Comparison of ENCODE assay signal across 27 cellular contexts in the genomic region with DNA sequence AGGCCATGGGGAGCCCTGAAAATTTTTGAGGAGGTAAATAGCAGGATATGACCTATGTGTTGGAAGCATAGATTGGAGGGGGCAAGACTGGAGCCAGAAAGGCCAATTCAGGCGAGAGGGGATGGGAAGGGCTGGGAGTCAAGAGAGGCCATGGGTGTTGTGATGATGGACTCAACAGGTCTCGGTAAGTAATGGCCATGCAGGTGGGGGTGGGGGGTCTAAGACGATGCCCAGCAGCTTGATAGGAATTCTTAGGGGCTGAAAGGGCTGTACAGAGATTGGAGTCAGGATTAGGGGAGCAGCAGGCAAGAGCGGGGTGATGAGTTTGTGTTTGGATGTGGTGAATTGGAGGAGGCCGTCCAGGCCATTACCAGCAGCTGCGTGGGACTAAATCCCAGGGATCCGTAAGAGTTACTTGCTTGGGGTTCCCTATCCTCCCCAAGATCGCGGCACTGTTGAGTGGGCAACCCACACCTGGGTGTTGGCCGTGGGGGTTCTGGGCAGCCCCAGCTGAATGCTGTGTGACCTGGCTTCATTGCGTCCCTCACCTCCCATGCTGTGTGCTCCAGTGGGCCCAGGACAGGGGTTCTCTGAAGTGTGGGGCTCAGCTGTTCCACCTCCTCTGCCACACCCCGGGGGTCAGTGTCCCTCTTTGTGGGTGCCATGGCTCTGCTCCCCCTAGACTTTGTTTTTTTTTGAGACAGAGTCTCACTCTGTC. TPM values are rescaled to one million over a fixed set of nuclear protein-coding genes. Genes with fewer than 3 reads are reported as not detected.
"Had no signal": no experiment of that assay in that cellular context is flagged by ENCODE, and none has a peak within 500 bp of the region (broad histone marks: within the 10 kb centered on the region; RNA-seq: fewer than 3 reads in every experiment).

No MANE protein-coding gene starts in this region.

- H3K27me3 ChIP-seq: brain microvascular endothelial cell, dorsolateral prefrontal cortex, esophagus muscularis mucosa, sigmoid colon, testis, upper lobe of left lung had no signal

- H3K36me3 ChIP-seq: brain microvascular endothelial cell, esophagus muscularis mucosa, sigmoid colon, upper lobe of left lung had no signal

- H3K9me3 ChIP-seq: esophagus muscularis mucosa, sigmoid colon, testis, upper lobe of left lung had no signal

- H3K4me3 Mint-ChIP-seq: activated naive CD4-positive, alpha-beta T cell treated with anti-CD3 and anti-CD28 coated beads, Interleukin-2, amount 50 U/mL, for 24 hours; effector memory CD8-positive, alpha-beta T cell; stimulated activated naive B cell treated with anti-CD40 and anti-IgM and Interleukin-4, amounts not matched to agents 10 μg/mL and 1 μg/mL and 100 μg/mL, for 72 hours; WTC11 had no signal

- H3K4me3 ChIP-seq: dorsolateral prefrontal cortex, esophagus muscularis mucosa, sigmoid colon, smooth muscle cell, testis, upper lobe of left lung had no signal

- H3K9me3 Mint-ChIP-seq: activated naive CD4-positive, alpha-beta T cell treated with anti-CD3 and anti-CD28 coated beads, Interleukin-2, amount 50 U/mL, for 24 hours; effector memory CD8-positive, alpha-beta T cell; stimulated activated naive B cell treated with anti-CD40 and anti-IgM and Interleukin-4, amounts not matched to agents 10 μg/mL and 1 μg/mL and 100 μg/mL, for 72 hours had no signal

- DNase-seq: activated CD4-positive, alpha-beta T cell treated with anti-CD3 and anti-CD28 coated beads, Interleukin-2, amount 50 U/mL, for 4 hours; activated gamma-delta T cell treated with Interleukin-2 at 50 U/mL for 16 hours; brain microvascular endothelial cell; central memory CD4-positive, alpha-beta T cell; dorsolateral prefrontal cortex; effector memory CD8-positive, alpha-beta T cell; hippocampal formation; kidney glomerular epithelial cell; left ventricle myocardium superior; sigmoid colon; stimulated activated CD4-positive, alpha-beta T cell treated with anti-CD3 and anti-CD28 coated beads, Interleukin-2, amount 100 ng/mL, for 48 hours; stimulated activated CD8-positive, alpha-beta memory T cell treated with anti-CD3 and anti-CD28 coated beads, Interleukin-4, amount 100 ng/mL, for 48 hours; stimulated activated naive B cell treated with anti-CD40 and anti-IgM and Interleukin-4, amounts not matched to agents 10 μg/mL and 1 μg/mL and 100 μg/mL, for 72 hours; T-helper 1 cell; T-helper 9 cell; testis; upper lobe of left lung had no signal

- H3K4me2 ChIP-seq: smooth muscle cell had no signal

- H3K36me3 Mint-ChIP-seq: activated naive CD4-positive, alpha-beta T cell treated with anti-CD3 and anti-CD28 coated beads, Interleukin-2, amount 50 U/mL, for 24 hours; stimulated activated naive B cell treated with anti-CD40 and anti-IgM and Interleukin-4, amounts not matched to agents 10 μg/mL and 1 μg/mL and 100 μg/mL, for 72 hours; WTC11 had no signal

- ATAC-seq: effector memory CD8-positive, alpha-beta T cell; left ventricle myocardium superior; stimulated activated naive B cell treated with anti-CD40 and anti-IgM and Interleukin-4, amounts not matched to agents 10 μg/mL and 1 μg/mL and 100 μg/mL, for 72 hours; WTC11 had no signal

- H3K4me1 ChIP-seq: testis, upper lobe of left lung had no signal

- H3K27ac ChIP-seq: brain microvascular endothelial cell, dorsolateral prefrontal cortex, esophagus muscularis mucosa, sigmoid colon, testis, upper lobe of left lung had no signal

- H3K27me3 Mint-ChIP-seq: activated naive CD4-positive, alpha-beta T cell treated with anti-CD3 and anti-CD28 coated beads, Interleukin-2, amount 50 U/mL, for 24 hours; stimulated activated naive B cell treated with anti-CD40 and anti-IgM and Interleukin-4, amounts not matched to agents 10 μg/mL and 1 μg/mL and 100 μg/mL, for 72 hours had no signal

- H3K27ac Mint-ChIP-seq: activated naive CD4-positive, alpha-beta T cell treated with anti-CD3 and anti-CD28 coated beads, Interleukin-2, amount 50 U/mL, for 24 hours; effector memory CD8-positive, alpha-beta T cell; stimulated activated naive B cell treated with anti-CD40 and anti-IgM and Interleukin-4, amounts not matched to agents 10 μg/mL and 1 μg/mL and 100 μg/mL, for 72 hours; WTC11 had no signal

RNA-seq across cellular contexts. Expression of gene CHRNB4, which starts 41.8 kb away (rescaled TPM):
- total RNA-seq: aorta, left ventricle myocardium superior, mononuclear cell, myocyte, omental fat pad, posterior vena cava, smooth muscle cell, upper lobe of left lung had no signal
- polyA plus RNA-seq: aorta, neural cell, smooth muscle cell had no signal
